Comparison of ENCODE assay signal across 17 cellular contexts in genomic region chr3:108488631-108489030, GRCh38. TPM values are rescaled to one million over a fixed set of nuclear protein-coding genes. Genes with fewer than 3 reads are reported as not detected.
DNase-seq lines count a peak whose midpoint lies in the region; TF ChIP-seq lines count a peak whose summit lies in the region.
"Had no signal": no experiment of that assay in that cellular context is flagged by ENCODE, and none has a peak within 500 bp of the region (broad histone marks: within the 10 kb centered on the region; RNA-seq: fewer than 3 reads in every experiment).

No MANE protein-coding gene starts in this region.

- DNase-seq in GM04503 (ENCODE audit: low read depth) (peak; percentile 30), RPMI7951 (ENCODE audit: low read depth) (peak; percentile 18), epithelial cell of esophagus (ENCODE audit: low read depth) (peak; percentile 49), skeletal muscle cell (ENCODE audit: low read depth) (peak; percentile 12), endothelial cell (ENCODE audit: low spot score) (no peak), GM13977 (ENCODE audit: low spot score) (no peak), G401 (ENCODE audit: low spot score) (no peak)
- DNase-seq: activated CD4-positive, alpha-beta T cell treated with anti-CD3 and anti-CD28 coated beads, Interleukin-2, amount 50 U/mL, for 4 hours; aorta; islet precursor cell; Kasumi-1; Peyer's patch had no signal

- H3K9me3 Mint-ChIP-seq in endothelial cell (ENCODE audit: unreplicated experiment) = no peaks in the 10 kb centered on the region
- H3K9me3 Mint-ChIP-seq: nephron had no signal

- in situ Hi-C loops in GM13977 (cut with MboI; ENCODE audit: low pct_unique_long_range_greater_than_20kb, low sequenced_read_pairs, unreplicated experiment) = no loop called here
- in situ Hi-C loops in G401 (cut with HindIII; ENCODE audit: low sequenced_read_pairs) = no loop called here

- no peaks in the 10 kb centered on the region for H3K27me3 Mint-ChIP-seq in endothelial cell (ENCODE audit: unreplicated experiment)

- H3K4me3 Mint-ChIP-seq in endothelial cell (ENCODE audit: unreplicated experiment) = no peak overlapping the region
- H3K4me3 Mint-ChIP-seq: nephron had no signal

- no peak overlapping the region for H3K4me3 ChIP-seq in epithelial cell of esophagus (ENCODE audit: low read length)
- no peak overlapping the region for H3K4me3 ChIP-seq in skeletal muscle cell (ENCODE audit: low read depth, low read length)
- H3K4me3 ChIP-seq: BLaER1, hepatocyte, Peyer's patch, prostate gland, smooth muscle cell had no signal

- no peak for TF ChIP-seq CTCF in epithelial cell of esophagus (IDR thresholded peaks at IDR 0.05; ENCODE audit: insufficient read depth, low read depth, low read length, missing control alignments)
- no peak for TF ChIP-seq CTCF in endothelial cell (IDR thresholded peaks at IDR 0.05; ENCODE audit: unreplicated experiment)
- no peak for TF ChIP-seq CTCF in GM13977 (IDR thresholded peaks at IDR 0.05; ENCODE audit: extremely low read depth, insufficient read depth, missing control alignments)

- H3K36me3 Mint-ChIP-seq in endothelial cell (ENCODE audit: low read depth, unreplicated experiment) = no peaks in the 10 kb centered on the region

- no peak overlapping the region for H3K27ac Mint-ChIP-seq in endothelial cell (ENCODE audit: unreplicated experiment)
- H3K27ac Mint-ChIP-seq: nephron had no signal

- H3K4me1 Mint-ChIP-seq in endothelial cell (ENCODE audit: unreplicated experiment) = no peaks in the 10 kb centered on the region

RNA-seq across cellular contexts. Expression of gene MYH15, which starts 21.8 kb away (rescaled TPM):
- 0.20 and 0.24 TPM in 2 replicates for total RNA-seq in RPMI7951 (2014; rRNA removed; shearing (Covaris generic))
- 0.23 TPM for total RNA-seq in endothelial cell (ENCODE audit: unreplicated experiment)
- under 0.01 TPM in 1 of 2 replicates, not detected in the other for total RNA-seq in G401 (2014; rRNA removed; shearing (Covaris generic))

Comparison
In these comparisons a context has a peak if more than half of its experiments do, and no peak if none do; other contexts are left out.
1. DNase-seq: peak in GM04503 (single experiment), RPMI7951 (single experiment), epithelial cell of esophagus (single experiment) and skeletal muscle cell (single experiment); none in endothelial cell (single experiment), GM13977 (single experiment) and G401 (single experiment).